8 cellular contexts compared by ENCODE assay signal in genomic region chr17:7293821-7294613, GRCh38. TPM values are rescaled to one million over a fixed set of nuclear protein-coding genes. Genes with fewer than 3 reads are reported as not detected.
DNase-seq lines count a peak whose midpoint lies in the region; ATAC-seq lines count a peak whose summit lies in the region.

No MANE protein-coding gene starts in this region.

- POLR2A ChIA-PET in naive thymus-derived CD4-positive, alpha-beta T cell (lab: Charles Lee): interaction anchor here (2.1 kb wide), 1 partner anchor 16 kb away, joined by 17 read pairs; no protein-coding TSS in a partner anchor

- H3K27ac ChIP-seq in CD4-positive, CD25-positive, alpha-beta regulatory T cell (ENCODE audit: insufficient read depth, low read length, poor library complexity, severe bottlenecking): no peak overlapping the region
- H3K27ac ChIP-seq in naive thymus-derived CD4-positive, alpha-beta T cell (ENCODE audit: low read depth, low read length): no peak overlapping the region

- no peak overlapping the region for H3K27ac Mint-ChIP-seq in CD4-positive, CD25-positive, alpha-beta regulatory T cell
- peak overlapping the region in 3 of 9 donors; percentile 8 to 46 (median 43) for H3K27ac Mint-ChIP-seq in naive thymus-derived CD4-positive, alpha-beta T cell

- no peak for ATAC-seq in CD4-positive, CD25-positive, alpha-beta regulatory T cell (ENCODE audit: low read depth in 2 of 2)
- ATAC-seq in naive thymus-derived CD4-positive, alpha-beta T cell: no peak
- no peak for ATAC-seq in GM18909 (IDR thresholded peaks at IDR 0.05; ENCODE audit: poor library complexity, unreplicated experiment)
- no peak for ATAC-seq in HG02763 (IDR thresholded peaks at IDR 0.05; ENCODE audit: unreplicated experiment)

- H3K4me3 ChIP-seq in CD4-positive, CD25-positive, alpha-beta regulatory T cell (ENCODE audit: low read depth, low read length): no peak overlapping the region
- no peak overlapping the region for H3K4me3 ChIP-seq in naive thymus-derived CD4-positive, alpha-beta T cell (ENCODE audit: low read length)

- peaks cover 3% of the 10 kb centered on the region for H3K36me3 Mint-ChIP-seq in CD4-positive, CD25-positive, alpha-beta regulatory T cell
- no peaks in the 10 kb centered on the region for H3K36me3 Mint-ChIP-seq in naive thymus-derived CD4-positive, alpha-beta T cell

- H3K27me3 Mint-ChIP-seq in CD4-positive, CD25-positive, alpha-beta regulatory T cell: peaks cover 37% of the 10 kb centered on the region
- H3K27me3 Mint-ChIP-seq in naive thymus-derived CD4-positive, alpha-beta T cell: peaks cover 4 to 50% (median 18%) of the 10 kb centered on the region in 5 donors

- DNase-seq in CD4-positive, CD25-positive, alpha-beta regulatory T cell: no peak
- DNase-seq in KBM-7 (peak; percentile 38), ecto neural progenitor cell (ENCODE audit: low spot score) (peak; percentile 79), SHP77 treated with DMSO at 0.1 percent for 48 hours (lab: John Stamatoyannopoulos, UW) (no peak)
- peak in 1 of 9 donors; percentile 38 for DNase-seq in naive thymus-derived CD4-positive, alpha-beta T cell
- DNase-seq in NK-92 treated with Interleukin-12 subunit alpha and Interleukin-12 subunit beta, amount 100 ng/mL, for 24 hours (lab: John Stamatoyannopoulos, UW): no peak

- CTCF ChIA-PET in naive thymus-derived CD4-positive, alpha-beta T cell (lab: Charles Lee): interaction anchor here (0.6 kb wide), 1 partner anchor 757 kb away, joined by 3 read pairs; no protein-coding TSS in a partner anchor

- no peaks in the 10 kb centered on the region for H3K36me3 ChIP-seq in CD4-positive, CD25-positive, alpha-beta regulatory T cell (ENCODE audit: control insufficient read depth, insufficient read depth, low read length)
- H3K36me3 ChIP-seq in naive thymus-derived CD4-positive, alpha-beta T cell (ENCODE audit: control insufficient read depth in 2 of 3, insufficient read depth in 3 of 3, low read length in 3 of 3): no peaks in the 10 kb centered on the region

- peak overlapping the region; percentile 58 to 73 (median 66) for H3K4me3 Mint-ChIP-seq in CD4-positive, CD25-positive, alpha-beta regulatory T cell
- peak overlapping the region; percentile 36 to 89 (median 68) for H3K4me3 Mint-ChIP-seq in naive thymus-derived CD4-positive, alpha-beta T cell

- no peaks in the 10 kb centered on the region for H3K9me3 ChIP-seq in CD4-positive, CD25-positive, alpha-beta regulatory T cell (ENCODE audit: control insufficient read depth in 2 of 2, low read length in 2 of 2)
- no peaks in the 10 kb centered on the region for H3K9me3 ChIP-seq in naive thymus-derived CD4-positive, alpha-beta T cell (ENCODE audit: control insufficient read depth in 2 of 3, low read length in 3 of 3)

- H3K4me1 Mint-ChIP-seq in CD4-positive, CD25-positive, alpha-beta regulatory T cell: peaks cover 4 to 27% (median 9%) of the 10 kb centered on the region in 4 donors
- H3K4me1 Mint-ChIP-seq in naive thymus-derived CD4-positive, alpha-beta T cell: peaks cover 6 to 30% (median 25%) of the 10 kb centered on the region in 7 donors

- peaks cover 10% of the 10 kb centered on the region for H3K27me3 ChIP-seq in CD4-positive, CD25-positive, alpha-beta regulatory T cell (ENCODE audit: control insufficient read depth, insufficient read depth, low read length)
- no peaks in the 10 kb centered on the region for H3K27me3 ChIP-seq in naive thymus-derived CD4-positive, alpha-beta T cell (ENCODE audit: control insufficient read depth in 2 of 2, insufficient read depth in 2 of 2, low read length in 2 of 2)

- H3K4me1 ChIP-seq in CD4-positive, CD25-positive, alpha-beta regulatory T cell (ENCODE audit: control insufficient read depth, insufficient read depth, low read length, poor library complexity, severe bottlenecking): peaks cover 31% of the 10 kb centered on the region
- H3K4me1 ChIP-seq in naive thymus-derived CD4-positive, alpha-beta T cell (ENCODE audit: control insufficient read depth in 2 of 2, insufficient read depth in 2 of 2, low read length in 2 of 2): peaks cover 12 to 26% of the 10 kb centered on the region in 2 donors

- in situ Hi-C loops in KBM-7 (cut with MboI; ENCODE audit: low pct_unique_long_range_greater_than_20kb, low sequenced_read_pairs): no loop called here

- no peaks in the 10 kb centered on the region for H3K9me3 Mint-ChIP-seq in CD4-positive, CD25-positive, alpha-beta regulatory T cell
- H3K9me3 Mint-ChIP-seq in naive thymus-derived CD4-positive, alpha-beta T cell: no peaks in the 10 kb centered on the region

- intact Hi-C loops in naive thymus-derived CD4-positive, alpha-beta T cell (cut with micrococcal nuclease): no loop called here

RNA-seq across cellular contexts. Expression of gene YBX2, which starts 0.4 kb away (rescaled TPM):
- not detected for total RNA-seq in CD4-positive, CD25-positive, alpha-beta regulatory T cell
- not detected for polyA plus RNA-seq in CD4-positive, CD25-positive, alpha-beta regulatory T cell
- under 1 TPM in 3 of 5 experiments, not detected in 2; 0.27 to 0.64 (median 0.40) TPM for total RNA-seq in naive thymus-derived CD4-positive, alpha-beta T cell
- polyA plus RNA-seq in naive thymus-derived CD4-positive, alpha-beta T cell: not detected

RNA-seq across cellular contexts. Expression of gene SLC2A4, which starts 12.5 kb away (rescaled TPM):
- not detected for total RNA-seq in CD4-positive, CD25-positive, alpha-beta regulatory T cell
- not detected for polyA plus RNA-seq in CD4-positive, CD25-positive, alpha-beta regulatory T cell
- not detected for total RNA-seq in naive thymus-derived CD4-positive, alpha-beta T cell
- polyA plus RNA-seq in naive thymus-derived CD4-positive, alpha-beta T cell: not detected

RNA-seq across cellular contexts. Expression of gene EIF5A, which starts 13.4 kb away (rescaled TPM):
- total RNA-seq in CD4-positive, CD25-positive, alpha-beta regulatory T cell: 485 TPM
- 100 to 1,000 TPM; 210 to 631 (median 398) TPM for polyA plus RNA-seq in CD4-positive, CD25-positive, alpha-beta regulatory T cell
- 100 to 1,000 TPM; 237 to 666 (median 453) TPM for total RNA-seq in naive thymus-derived CD4-positive, alpha-beta T cell
- 100 to 1,000 TPM; 158 to 558 TPM for polyA plus RNA-seq in naive thymus-derived CD4-positive, alpha-beta T cell

RNA-seq across cellular contexts. Expression of gene GPS2, which starts 21.1 kb away (rescaled TPM):
- total RNA-seq in CD4-positive, CD25-positive, alpha-beta regulatory T cell: 129 TPM
- 100 to 1,000 TPM in 2 of 4 donors, 10 to 100 TPM in 2; 79.3 to 107 (median 96.5) TPM for polyA plus RNA-seq in CD4-positive, CD25-positive, alpha-beta regulatory T cell
- 100 to 1,000 TPM in 3 of 5 experiments, 10 to 100 TPM in 2; 72.6 to 145 (median 107) TPM for total RNA-seq in naive thymus-derived CD4-positive, alpha-beta T cell
- 100 to 1,000 TPM in 1 of 2 donors, 10 to 100 TPM in 1; 80.1 to 134 TPM for polyA plus RNA-seq in naive thymus-derived CD4-positive, alpha-beta T cell

RNA-seq across cellular contexts. Expression of gene CLDN7, which starts 31.7 kb away (rescaled TPM):
- not detected for total RNA-seq in CD4-positive, CD25-positive, alpha-beta regulatory T cell
- polyA plus RNA-seq in CD4-positive, CD25-positive, alpha-beta regulatory T cell: 1 to 10 TPM in 2 of 4 donors, under 1 TPM in 2; 0.55 to 2.0 (median 1.3) TPM
- 1 to 10 TPM in 2 of 5 experiments, under 1 TPM in 3; 0.29 to 3.8 (median 0.81) TPM for total RNA-seq in naive thymus-derived CD4-positive, alpha-beta T cell
- 1 to 10 TPM; 1.7 to 2.9 TPM for polyA plus RNA-seq in naive thymus-derived CD4-positive, alpha-beta T cell

Comparison
In these comparisons a context has a peak if more than half of its experiments do, and no peak if none do; other contexts are left out.
1. DNase-seq: peak in KBM-7 (single experiment) and ecto neural progenitor cell (single experiment); none in CD4-positive, CD25-positive, alpha-beta regulatory T cell (0 of 3), SHP77 treated with DMSO at 0.1 percent for 48 hours (single experiment) and NK-92 treated with Interleukin-12 subunit alpha and Interleukin-12 subunit beta, amount 100 ng/mL, for 24 hours (single experiment).